28 cellular contexts compared by ENCODE assay signal in the genomic region with DNA sequence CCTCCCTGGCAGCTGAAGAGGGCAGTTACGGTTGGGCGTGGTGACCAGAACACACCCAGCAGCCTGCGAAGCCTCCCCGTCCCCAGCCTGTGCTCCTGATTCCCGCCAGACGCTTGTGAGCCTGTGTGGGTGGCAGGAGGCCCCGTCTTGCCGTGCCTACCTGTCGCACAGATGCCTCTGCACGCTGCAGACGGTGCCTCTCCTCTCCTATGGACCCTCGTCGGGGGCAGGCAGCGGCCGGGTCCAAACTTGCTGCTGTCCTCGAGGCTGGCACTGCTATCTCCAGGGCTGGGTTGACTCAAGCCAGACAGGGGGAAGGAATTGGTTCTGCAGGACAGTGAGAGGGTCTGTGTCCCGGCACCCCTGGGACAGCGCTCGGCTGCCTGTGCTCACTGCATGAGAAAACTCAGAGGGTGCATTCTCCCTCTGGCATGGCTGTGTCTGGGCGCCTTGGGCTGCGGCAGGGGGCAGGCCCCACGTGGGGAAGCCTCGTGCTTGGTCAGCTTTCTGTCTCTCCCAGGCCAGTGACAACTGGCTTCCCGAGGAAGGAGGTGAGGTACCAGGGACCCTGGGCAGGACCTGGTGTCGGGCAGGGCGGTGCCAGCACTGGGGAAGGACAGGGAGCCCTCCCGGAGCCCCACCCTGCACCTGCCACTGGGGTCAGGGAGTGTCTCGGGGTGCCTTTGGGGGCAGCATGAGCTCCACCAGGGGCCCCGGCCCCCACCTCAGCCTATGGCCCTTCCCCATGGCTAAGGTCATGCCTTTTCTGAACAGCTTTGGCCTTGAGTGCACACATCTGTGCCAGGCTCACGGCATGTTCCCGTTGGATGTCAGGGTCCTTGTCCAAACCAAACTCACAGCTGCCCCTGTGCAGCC.
DNase-seq lines count a peak whose midpoint lies in the region; ATAC-seq, FAIRE-seq and TF ChIP-seq lines count a peak whose summit lies in the region.
"Had no signal": no experiment of that assay in that cellular context is flagged by ENCODE, and none has a peak within 500 bp of the region (broad histone marks: within the 10 kb centered on the region; RNA-seq: fewer than 3 reads in every experiment).

No MANE protein-coding gene starts in this region.

- no peak overlapping the region for H3K4me2 ChIP-seq in HCT116 (ENCODE audit: low read length)
- H3K4me2 ChIP-seq: hepatocyte had no signal

- H3K27ac ChIP-seq in HCT116 (ENCODE audit: low read depth, low read length) (no peak overlapping the region), RWPE2 (ENCODE audit: poor library complexity, severe bottlenecking) (no peak overlapping the region), kidney (ENCODE audit: low read depth in 2 of 2, low read length in 2 of 2) (no peak overlapping the region)
- H3K27ac ChIP-seq: brain microvascular endothelial cell, gastrocnemius medialis, hepatocyte, HL-60, upper lobe of left lung had no signal

- RAD21 ChIA-PET in HCT116 (lab: Charles Lee; ENCODE audit: low non-redundant PET in 1 of 2, low total read pairs in 2 of 2, uncharacterized antibody in 2 of 2, unreplicated experiment in 2 of 2) = no interaction called here

- H3K27me3 ChIP-seq in HCT116 (ENCODE audit: insufficient read depth, low read length) (no peaks in the 10 kb centered on the region), RWPE2 (ENCODE audit: insufficient read depth, poor library complexity, severe bottlenecking) (no peaks in the 10 kb centered on the region)
- H3K27me3 ChIP-seq: brain microvascular endothelial cell, gastrocnemius medialis, hepatocyte, upper lobe of left lung had no signal

- H4K20me1 ChIP-seq in HCT116 (ENCODE audit: insufficient read depth) = no peaks in the 10 kb centered on the region

- BruUV-seq in HCT116 (replicated peaks; lab: Mats Ljungman, UMichigan) = no TSS peak

- FAIRE-seq in kidney (lab: Jason Lieb, UNC) = no peak
- FAIRE-seq: endothelial cell of umbilical vein, GM12878, TTC549 had no signal

- no peak overlapping the region for H2AFZ ChIP-seq in HCT116 (ENCODE audit: low read depth, low read length, poor library complexity, severe bottlenecking)
- H2AFZ ChIP-seq: hepatocyte had no signal

- no peaks in the 10 kb centered on the region for H3K79me2 ChIP-seq in HCT116 (ENCODE audit: insufficient read depth, low read length)
- H3K79me2 ChIP-seq: hepatocyte had no signal

- DNase-seq in HCT116 (ENCODE audit: low read depth, low spot score) (no peak), RWPE2 (ENCODE audit: low spot score) (peak; percentile 84), kidney (peak; percentile 52), posterior cingulate gyrus (peak in 6 of 10 donors; percentile 4 to 83 (median 38)), DMS79 (lab: John Stamatoyannopoulos, UW) (no peak), NCI-H524 treated with DMSO at 0.1 percent for 48 hours (lab: John Stamatoyannopoulos, UW) (no peak)
- DNase-seq: activated CD4-positive, alpha-beta T cell treated with anti-CD3 and anti-CD28 coated beads, Interleukin-2, amount 50 U/mL, for 48 hours; activated naive CD4-positive, alpha-beta T cell treated with anti-CD3 and anti-CD28 coated beads, Interleukin-2, amount 10 ng/mL, durations not matched to agents 7 days and 5 days; brain microvascular endothelial cell; CD8-positive, alpha-beta memory T cell; DMS 273 treated with DMSO at 0.1 percent for 48 hours; mesendoderm; MM.1S; NCI-H2029 treated with DMSO at 0.1 percent for 48 hours; NCI-H82; stimulated activated CD4-positive, alpha-beta T cell treated with anti-CD3 and anti-CD28 coated beads, Interleukin-15, amount 100 ng/mL, for 24 hours; substantia nigra had no signal

- H3K9me3 ChIP-seq in HCT116 (ENCODE audit: control insufficient read depth in 1 of 2, insufficient read depth in 1 of 2, low read depth in 1 of 2, low read length in 2 of 2) (no peaks in the 10 kb centered on the region), RWPE2 (ENCODE audit: severe bottlenecking) (no peaks in the 10 kb centered on the region), kidney (ENCODE audit: control insufficient read depth in 1 of 2, low read length in 2 of 2) (no peaks in the 10 kb centered on the region)
- H3K9me3 ChIP-seq: gastrocnemius medialis, HAP-1, upper lobe of left lung had no signal

- H3K9ac ChIP-seq in HCT116 (ENCODE audit: low read length) (no peak overlapping the region), kidney (ENCODE audit: low read length in 2 of 2) (no peak overlapping the region)

- TF ChIP-seq RAD21 in HCT116 (IDR thresholded peaks at IDR 0.05; ENCODE audit: low read depth) = no peak

- POLR2A ChIA-PET in HCT116 (lab: Charles Lee) = no interaction called here

- no peak for TF ChIP-seq POLR2A in HCT116 (IDR thresholded peaks at IDR 0.05; ENCODE audit: borderline replicate concordance, extremely low read depth, insufficient read depth, insufficient read length)

- TF ChIP-seq CTCF in HCT116 (IDR thresholded peaks at IDR 0.05 in 2 of 3, conservative IDR thresholded peaks at IDR 0.05 in 1 of 3; ENCODE audit: borderline replicate concordance in 1 of 3, insufficient read depth in 1 of 3, low read depth in 2 of 3, low read length in 2 of 3) (no peak), RWPE2 (IDR thresholded peaks at IDR 0.05; ENCODE audit: poor library complexity, severe bottlenecking) (no peak), kidney (IDR thresholded peaks at IDR 0.05; ENCODE audit: borderline replicate concordance, extremely low read depth, insufficient read depth) (no peak)

- intact Hi-C loops in HCT116 (cut with micrococcal nuclease) = no loop called here
- intact Hi-C loops in kidney (cut with DNase I) = no loop called here
- intact Hi-C loops in posterior cingulate gyrus (cut with DNase I) = no loop called here

- ATAC-seq in HCT116 (0 out of 2 replicates have a peak, but pooled peaks have one; percentile 9), RWPE2 (ENCODE audit: low read depth) (peak; percentile 2; the same call in 1 of the 3 replicates), HG02885 (IDR thresholded peaks at IDR 0.05; ENCODE audit: poor library complexity, unreplicated experiment) (no peak), GM18517 (IDR thresholded peaks at IDR 0.05; ENCODE audit: unreplicated experiment) (no peak)
- ATAC-seq: gastrocnemius medialis; GM12878; stimulated activated memory B cell treated with anti-CD40 and anti-IgM and Interleukin-4, amounts not matched to agents 10 μg/mL and 1 μg/mL and 100 μg/mL, for 72 hours had no signal

- CTCF ChIA-PET in HCT116 (lab: Charles Lee) = no interaction called here

- H3K4me1 ChIP-seq in HCT116 (ENCODE audit: control insufficient read depth in 1 of 2, insufficient read depth in 2 of 2, low read length in 2 of 2) (no peaks in the 10 kb centered on the region), RWPE2 (ENCODE audit: insufficient read depth, poor library complexity, severe bottlenecking) (no peaks in the 10 kb centered on the region), kidney (ENCODE audit: control insufficient read depth in 1 of 2, insufficient read depth in 1 of 2, low read depth in 1 of 2, low read length in 2 of 2) (no peaks in the 10 kb centered on the region)
- H3K4me1 ChIP-seq: gastrocnemius medialis, HAP-1, upper lobe of left lung had no signal

- no peaks in the 10 kb centered on the region for H3K9me2 ChIP-seq in HCT116 (ENCODE audit: insufficient read depth)

- H3K36me3 ChIP-seq in HCT116 (ENCODE audit: control insufficient read depth in 1 of 2, insufficient read depth in 2 of 2, low read length in 2 of 2) = no peaks in the 10 kb centered on the region
- no peaks in the 10 kb centered on the region; the same call in 1 of the 2 replicates for H3K36me3 ChIP-seq in RWPE2 (ENCODE audit: low read depth)
- no peaks in the 10 kb centered on the region for H3K36me3 ChIP-seq in kidney (ENCODE audit: control insufficient read depth in 1 of 2, insufficient read depth in 2 of 2, low read length in 2 of 2)
- H3K36me3 ChIP-seq: brain microvascular endothelial cell, gastrocnemius medialis, HAP-1, upper lobe of left lung had no signal

- H3K4me3 ChIP-seq in HCT116 (replicated peaks in 1 of 2; ENCODE audit: low read depth in 1 of 2, low read length in 2 of 2) (no peak overlapping the region), RWPE2 (ENCODE audit: severe bottlenecking) (no peak overlapping the region), kidney (ENCODE audit: low read length in 2 of 2) (no peak overlapping the region)
- H3K4me3 ChIP-seq: gastrocnemius medialis, GM12878, HAP-1, hepatocyte, upper lobe of left lung had no signal

TF ChIP-seq in HCT116, 20 proteins besides CTCF, POLR2A, EP300 and RAD21:
- TF ChIP-seq SIN3A (IDR thresholded peaks at IDR 0.05; ENCODE audit: low read depth) (no peak), CBX3 (IDR thresholded peaks at IDR 0.05; ENCODE audit: low read depth) (no peak), EZH2 (IDR thresholded peaks at IDR 0.05) (no peak), EZH2phosphoT487 (IDR thresholded peaks at IDR 0.05; ENCODE audit: borderline replicate concordance) (no peak), SRF (IDR thresholded peaks at IDR 0.05; ENCODE audit: low read depth) (no peak), SP1 (IDR thresholded peaks at IDR 0.05; ENCODE audit: low read depth) (no peak), ZFX (IDR thresholded peaks at IDR 0.05) (no peak), JUND (IDR thresholded peaks at IDR 0.05) (no peak), ELF1 (IDR thresholded peaks at IDR 0.05; ENCODE audit: borderline replicate concordance, low read depth) (no peak), CEBPB (IDR thresholded peaks at IDR 0.05; ENCODE audit: low read depth) (no peak), FOSL1 (IDR thresholded peaks at IDR 0.05; ENCODE audit: low read depth) (no peak), TCF7L2 (IDR thresholded peaks at IDR 0.05; ENCODE audit: borderline replicate concordance, extremely low read depth, insufficient read depth, insufficient read length) (no peak)
TF ChIP-seq in HCT116: peak in this region for 0.

Comparison
In these comparisons a context has a peak if more than half of its experiments do, and no peak if none do; other contexts are left out.
1. ATAC-seq: peak in HCT116 (single experiment) and RWPE2 (single experiment); none in HG02885 (single experiment) and GM18517 (single experiment).
2. DNase-seq: peak in RWPE2 (single experiment), kidney (single experiment) and posterior cingulate gyrus (6 of 10); none in HCT116 (single experiment), DMS79 (single experiment) and NCI-H524 treated with DMSO at 0.1 percent for 48 hours (single experiment).